11 cellular contexts compared by ENCODE assay signal in the genomic region with DNA sequence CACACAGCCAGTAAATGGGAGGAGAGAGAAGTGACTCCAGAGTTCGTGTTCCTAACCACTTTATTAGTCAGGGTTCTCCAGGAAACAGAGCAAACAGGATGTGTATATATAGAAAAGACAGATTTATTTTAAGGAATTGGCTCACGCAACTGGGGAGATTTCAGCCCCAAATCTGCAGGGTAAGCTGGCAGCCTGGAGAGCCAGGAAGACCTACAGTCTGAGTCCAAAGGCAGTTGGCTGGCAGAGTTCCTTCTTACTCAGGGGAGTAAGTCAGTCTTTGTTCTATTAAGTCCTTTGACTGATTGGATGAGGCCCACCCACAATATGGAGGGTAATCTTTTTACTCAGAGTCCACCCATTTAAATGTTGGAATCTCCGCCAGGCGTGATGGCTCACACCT.
"Had no signal": no experiment of that assay in that cellular context is flagged by ENCODE, and none has a peak within 500 bp of the region (broad histone marks: within the 10 kb centered on the region; RNA-seq: fewer than 3 reads in every experiment).

No MANE protein-coding gene starts in this region.

- H3K4me3 Mint-ChIP-seq: activated naive CD4-positive, alpha-beta T cell treated with anti-CD3 and anti-CD28 coated beads for 36 hours; nephron had no signal

- H3K4me3 ChIP-seq: tibial artery had no signal

- H3K27ac ChIP-seq: tibial artery had no signal

- H3K9me3 ChIP-seq: tibial artery had no signal

- H3K36me3 ChIP-seq: tibial artery had no signal

- H3K27ac Mint-ChIP-seq: activated naive CD4-positive, alpha-beta T cell treated with anti-CD3 and anti-CD28 coated beads for 36 hours; activated T-helper 2 cell treated with anti-CD3 and anti-CD28 coated beads, Interferon-gamma antibody, Interleukin-2, Interleukin-4, amounts not matched to agents 10 μg/mL and 5 μg/mL and 100 μg/mL, durations not matched to agents 14 hours and 24 hours and 36 hours had no signal

- DNase-seq: activated CD4-positive, alpha-beta T cell treated with anti-CD3 and anti-CD28 coated beads for 1 hour; activated CD4-positive, alpha-beta T cell treated with anti-CD3 and anti-CD28 coated beads, Interleukin-2, amount 50 U/mL, for 48 hours; activated naive CD4-positive, alpha-beta T cell treated with anti-CD3 and anti-CD28 coated beads for 36 hours; kidney; nucleus accumbens; small intestine; stimulated activated CD4-positive, alpha-beta T cell treated with anti-CD3 and anti-CD28 coated beads, Interleukin-4, amount 100 ng/mL, for 24 hours; stimulated activated naive CD4-positive, alpha-beta T cell had no signal

- H3K9me3 Mint-ChIP-seq: activated naive CD4-positive, alpha-beta T cell treated with anti-CD3 and anti-CD28 coated beads for 36 hours; activated T-helper 2 cell treated with anti-CD3 and anti-CD28 coated beads, Interferon-gamma antibody, Interleukin-2, Interleukin-4, amounts not matched to agents 10 μg/mL and 5 μg/mL and 100 μg/mL, durations not matched to agents 14 hours and 24 hours and 36 hours; nephron had no signal
